8 cellular contexts compared by ENCODE assay signal in the genomic region with DNA sequence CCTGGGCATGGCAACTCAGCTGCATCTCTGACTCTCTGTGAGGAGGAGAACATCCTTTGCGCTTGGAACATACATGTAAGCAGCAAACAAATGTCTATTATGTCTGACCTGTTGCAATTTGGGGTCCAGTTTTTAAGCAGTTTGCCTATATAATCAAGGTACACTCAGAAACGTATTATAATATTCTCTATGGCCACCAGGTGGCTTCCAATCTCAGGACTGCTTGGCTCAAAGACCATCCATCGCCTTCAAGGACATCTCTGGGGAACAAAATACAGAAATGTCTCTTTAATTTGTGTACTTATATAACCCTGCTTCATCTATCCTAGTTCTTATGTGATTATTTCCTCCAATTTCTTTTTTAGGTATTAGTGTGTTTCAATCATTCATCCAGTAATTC.
DNase-seq lines count a peak whose midpoint lies in the region; ATAC-seq and TF ChIP-seq lines count a peak whose summit lies in the region.

No MANE protein-coding gene starts in this region.

- no peak overlapping the region for H2AFZ ChIP-seq in mammary epithelial cell (ENCODE audit: low read depth, low read length)

- H3K9ac ChIP-seq in mammary epithelial cell (ENCODE audit: insufficient read depth, low read length) = no peak overlapping the region

- in situ Hi-C loops in mammary epithelial cell (cut with MboI; ENCODE audit: low sequenced_read_pairs in 2 of 2) = no loop called here

- H3K9me3 ChIP-seq in mammary epithelial cell (replicated peaks; ENCODE audit: insufficient read depth, low read length) (no peaks in the 10 kb centered on the region), aorta (ENCODE audit: control insufficient read depth, low read length) (no peaks in the 10 kb centered on the region)

- dilution Hi-C loops in mammary epithelial cell (cut with HindIII; ENCODE audit: low sequenced_read_pairs) = no loop called here

- H3K4me3 ChIP-seq in mammary epithelial cell (replicated peaks in 1 of 3; ENCODE audit: insufficient read depth in 1 of 3, low read depth in 2 of 3, low read length in 3 of 3) (no peak overlapping the region), aorta (ENCODE audit: low read length in 2 of 2) (no peak overlapping the region)

- H3K27ac ChIP-seq in C4-2B (no peak overlapping the region), mammary epithelial cell (ENCODE audit: insufficient read depth, low read depth, low read length) (no peak overlapping the region), aorta (ENCODE audit: low read depth in 1 of 2, low read length in 2 of 2) (no peak overlapping the region)

- no TSS peak for BruUV-seq in mammary epithelial cell (replicated peaks; lab: Mats Ljungman, UMichigan)

- DNase-seq in HuH-7.5 (ENCODE audit: low spot score) (peak; percentile 2), mammary epithelial cell (no peak), aorta (no peak), cortex of kidney (lab: John Stamatoyannopoulos, UW) (no peak)
- DNase-seq in activated CD8-positive, alpha-beta memory T cell treated with anti-CD3 and anti-CD28 coated beads for 24 hours = no peak

- WGBS in mammary epithelial cell (ENCODE audit: low coverage, missing lambda C conversion rate) = 63% methylated on average over 3 of the region's 3 CpGs
- WGBS in aorta, 2 donors = 52 to 53% methylated on average over 3 of the region's 3 CpGs

- H3K36me3 ChIP-seq in mammary epithelial cell (ENCODE audit: insufficient read depth, low read length) = no peaks in the 10 kb centered on the region
- no peaks in the 10 kb centered on the region for H3K36me3 ChIP-seq in aorta (ENCODE audit: control insufficient read depth in 1 of 2, insufficient read depth in 2 of 2, low read length in 1 of 2)

- peak; percentile 75 for ATAC-seq in GM19455 (IDR thresholded peaks at IDR 0.05; ENCODE audit: unreplicated experiment)
- no peak for ATAC-seq in aorta (ENCODE audit: low FRiP score)
- ATAC-seq in GM19452 (IDR thresholded peaks at IDR 0.05; ENCODE audit: unreplicated experiment) = no peak

- intact Hi-C loops in mammary epithelial cell (cut with micrococcal nuclease) (no loop called here), aorta (cut with DNase I) (no loop called here)

- no peaks in the 10 kb centered on the region for H3K27me3 ChIP-seq in mammary epithelial cell (ENCODE audit: insufficient read depth, low read length)
- no peaks in the 10 kb centered on the region for H3K27me3 ChIP-seq in aorta (ENCODE audit: control insufficient read depth in 1 of 2, insufficient read depth in 2 of 2, low read length in 1 of 2)

- no peaks in the 10 kb centered on the region for H4K20me1 ChIP-seq in mammary epithelial cell (ENCODE audit: insufficient read depth, low read length)

- CTCF ChIA-PET in mammary epithelial cell (lab: Charles Lee; ENCODE audit: low non-redundant PET) = no interaction called here

- H3K4me2 ChIP-seq in mammary epithelial cell (ENCODE audit: insufficient read depth, low read depth, low read length) = no peak overlapping the region

- TF ChIP-seq CTCF in C4-2B (conservative IDR thresholded peaks at IDR 0.05) (peak; percentile 76), mammary epithelial cell (conservative IDR thresholded peaks at IDR 0.05 in 1 of 2, IDR thresholded peaks at IDR 0.05 in 1 of 2; ENCODE audit: extremely low read depth in 1 of 2, insufficient read depth in 1 of 2, low read depth in 1 of 2, low read length in 2 of 2) (peak; percentile 33 to 40)

- no peaks in the 10 kb centered on the region for H3K79me2 ChIP-seq in mammary epithelial cell (ENCODE audit: insufficient read depth, low read length)

- H3K4me1 ChIP-seq in mammary epithelial cell (ENCODE audit: insufficient read depth, low read length) (no peaks in the 10 kb centered on the region), aorta (ENCODE audit: control insufficient read depth in 1 of 2, insufficient read depth in 2 of 2, low read length in 2 of 2) (no peaks in the 10 kb centered on the region)
